ENCODE assay signal across 8 cellular contexts in the genomic region with DNA sequence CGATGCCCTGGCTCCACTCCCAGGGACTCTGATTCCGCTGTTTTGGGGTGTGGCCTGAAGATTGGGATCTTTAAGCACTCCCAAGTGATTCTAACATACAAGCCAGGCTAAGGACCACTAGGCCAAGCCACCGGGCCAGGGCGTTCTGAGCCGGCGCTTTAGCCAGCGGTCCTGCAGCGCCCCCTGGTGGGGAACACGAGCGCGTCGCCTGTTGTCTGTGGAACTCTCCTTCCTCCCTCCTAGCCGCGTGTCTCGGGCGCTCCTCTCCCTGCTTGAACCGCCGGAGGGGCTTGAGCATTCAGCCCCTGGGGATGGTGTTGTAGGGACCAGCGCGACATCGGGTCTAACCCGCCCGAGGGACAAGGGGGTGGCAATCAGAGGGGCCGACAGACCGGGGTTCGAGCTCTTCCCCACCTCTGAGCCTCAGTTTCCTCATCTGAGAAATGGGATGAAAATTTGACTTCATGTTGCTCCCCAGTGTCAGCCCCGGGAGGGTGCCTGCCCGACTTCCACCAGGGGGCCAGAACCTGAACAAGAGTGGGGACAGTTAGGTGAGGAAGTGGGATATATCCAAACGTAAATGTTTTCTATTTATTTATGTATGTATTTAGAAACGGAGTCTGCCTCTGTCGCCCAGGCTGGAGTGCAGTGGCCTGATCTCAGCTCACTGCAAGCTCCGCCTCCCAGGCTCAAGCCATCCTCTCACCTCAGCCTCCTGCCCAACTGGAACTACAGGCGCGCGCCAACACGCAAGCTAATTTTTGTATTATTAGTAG. TPM values are rescaled to one million over a fixed set of nuclear protein-coding genes. Genes with fewer than 3 reads are reported as not detected.
DNase-seq lines count a peak whose midpoint lies in the region; ATAC-seq and TF ChIP-seq lines count a peak whose summit lies in the region.

No MANE protein-coding gene starts in this region.

- no peaks in the 10 kb centered on the region for H4K20me1 ChIP-seq in PC-3 (ENCODE audit: low read length)

- H3K4me3 Mint-ChIP-seq in CD4-positive, alpha-beta memory T cell = no peak overlapping the region
- H3K4me3 Mint-ChIP-seq in activated T-cell treated with anti-CD3 and anti-CD28 coated beads, Interleukin-2, amount 50 U/mL, for 72 hours = no peak overlapping the region

- H3K27me3 Mint-ChIP-seq in CD4-positive, alpha-beta memory T cell = peaks cover 14 to 20% of the 10 kb centered on the region in 2 donors
- peaks cover 26% of the 10 kb centered on the region for H3K27me3 Mint-ChIP-seq in activated T-cell treated with anti-CD3 and anti-CD28 coated beads, Interleukin-2, amount 50 U/mL, for 72 hours (ENCODE audit: low read depth)

- ATAC-seq in PC-3 (peak; percentile 85), HG03354 (IDR thresholded peaks at IDR 0.05; ENCODE audit: poor library complexity, severe bottlenecking, unreplicated experiment) (no peak)
- ATAC-seq in activated T-cell treated with anti-CD3 and anti-CD28 coated beads, Interleukin-2, amount 50 U/mL, for 72 hours (replicated peaks in 1 of 2) = peak; percentile 70 to 86

- DNase-seq in CD4-positive, alpha-beta memory T cell = peak in 4 of 5 donors; percentile 64 to 72 (median 68)
- DNase-seq in HT-29 (ENCODE audit: low spot score) = peak; percentile 83
- peak; percentile 68 for DNase-seq in PC-3
- DNase-seq in activated T-cell treated with anti-CD3 and anti-CD28 coated beads, Interleukin-2, amount 50 U/mL, for 72 hours = peak; percentile 79 to 84
- DNase-seq in fibroblast of pulmonary artery (ENCODE audit: low read depth) = peak; percentile 77

- no peaks in the 10 kb centered on the region for H3K36me3 ChIP-seq in CD4-positive, alpha-beta memory T cell (ENCODE audit: insufficient read depth, low read length)
- no peaks in the 10 kb centered on the region for H3K36me3 ChIP-seq in PC-3 (ENCODE audit: low read depth, low read length)
- no peaks in the 10 kb centered on the region for H3K36me3 ChIP-seq in neutrophil
- no peaks in the 10 kb centered on the region for H3K36me3 ChIP-seq in subcutaneous abdominal adipose tissue (ENCODE audit: control insufficient read depth in 5 of 5, insufficient read depth in 5 of 5, low read length in 5 of 5)

- intact Hi-C loops in CD4-positive, alpha-beta memory T cell (cut with micrococcal nuclease) = loop anchor here (1.0 kb wide), 3 partner anchors 111 to 233 kb away; no protein-coding TSS in a partner anchor
- intact Hi-C loops in PC-3 (cut with micrococcal nuclease) = loop anchor here (2.0 to 10.0 kb wide), 2 partner anchors 109 to 233 kb away; no protein-coding TSS in a partner anchor

- H3K4me1 ChIP-seq in CD4-positive, alpha-beta memory T cell (ENCODE audit: insufficient read depth, low read length) = peaks cover 10% of the 10 kb centered on the region
- H3K4me1 ChIP-seq in PC-3 (ENCODE audit: insufficient read depth, low read length) (no peaks in the 10 kb centered on the region), neutrophil (ENCODE audit: control insufficient read depth in 1 of 2, insufficient read depth in 1 of 2, low read depth in 1 of 2, low read length in 1 of 2) (no peaks in the 10 kb centered on the region), subcutaneous abdominal adipose tissue (ENCODE audit: control insufficient read depth in 5 of 5, insufficient read depth in 5 of 5, low read length in 5 of 5) (peaks cover 0 to 16% (median 14%) of the 10 kb centered on the region in 5 donors)

- POLR2A ChIA-PET in CD4-positive, alpha-beta memory T cell (lab: Charles Lee; ENCODE audit: partially characterized antibody) = no interaction called here
- POLR2A ChIA-PET in PC-3 (lab: Charles Lee; ENCODE audit: unreplicated experiment) = no interaction called here

- no peak overlapping the region for H3K4me3 ChIP-seq in CD4-positive, alpha-beta memory T cell (ENCODE audit: low read length in 2 of 2)
- H3K4me3 ChIP-seq in PC-3 (ENCODE audit: low read length) (no peak overlapping the region), fibroblast of pulmonary artery (replicated peaks; ENCODE audit: low read depth, low read length) (no peak overlapping the region), neutrophil (ENCODE audit: low read depth in 1 of 2, low read length in 1 of 2) (no peak overlapping the region), subcutaneous abdominal adipose tissue (ENCODE audit: low read depth in 1 of 5, low read length in 5 of 5) (no peak overlapping the region)

- no peaks in the 10 kb centered on the region for H3K79me2 ChIP-seq in PC-3 (ENCODE audit: low read length)

- TF ChIP-seq CTCF in PC-3 (conservative IDR thresholded peaks at IDR 0.05; ENCODE audit: low read depth, low read length) (peak; percentile 83), fibroblast of pulmonary artery (IDR thresholded peaks at IDR 0.05; ENCODE audit: low read length, missing control alignments) (peak; percentile 74), neutrophil (IDR thresholded peaks at IDR 0.05) (peak; percentile 64)

- H3K4me1 Mint-ChIP-seq in CD4-positive, alpha-beta memory T cell = peaks cover 7 to 19% (median 10%) of the 10 kb centered on the region in 4 donors
- peaks cover 23% of the 10 kb centered on the region for H3K4me1 Mint-ChIP-seq in activated T-cell treated with anti-CD3 and anti-CD28 coated beads, Interleukin-2, amount 50 U/mL, for 72 hours (ENCODE audit: low read depth)

- H3K9ac ChIP-seq in PC-3 (ENCODE audit: low read length) = no peak overlapping the region
- H3K9ac ChIP-seq in subcutaneous abdominal adipose tissue (ENCODE audit: low read length in 5 of 5) = no peak overlapping the region

- H3K9me2 ChIP-seq in PC-3 (replicated peaks; ENCODE audit: low read length) = no peaks in the 10 kb centered on the region

- peaks cover 0 to 7% (median 3%) of the 10 kb centered on the region in 8 donors for H3K9me3 Mint-ChIP-seq in CD4-positive, alpha-beta memory T cell
- peaks cover 4 to 9% of the 10 kb centered on the region in 2 donors for H3K9me3 Mint-ChIP-seq in activated T-cell treated with anti-CD3 and anti-CD28 coated beads, Interleukin-2, amount 50 U/mL, for 72 hours

- H3K4me2 ChIP-seq in PC-3 (ENCODE audit: low read length) = peak overlapping the region; percentile 48; the same call in 1 of the 2 replicates

- H3K9me3 ChIP-seq in CD4-positive, alpha-beta memory T cell (ENCODE audit: control insufficient read depth in 1 of 2, low read length in 2 of 2) = no peaks in the 10 kb centered on the region
- no peaks in the 10 kb centered on the region for H3K9me3 ChIP-seq in PC-3 (ENCODE audit: low read length)
- H3K9me3 ChIP-seq in neutrophil = no peaks in the 10 kb centered on the region
- H3K9me3 ChIP-seq in subcutaneous abdominal adipose tissue (ENCODE audit: control insufficient read depth in 5 of 5, low read length in 5 of 5) = peaks cover 0 to 9% (median 8%) of the 10 kb centered on the region in 5 donors

- no peak overlapping the region for H3K27ac Mint-ChIP-seq in CD4-positive, alpha-beta memory T cell
- no peak overlapping the region for H3K27ac Mint-ChIP-seq in activated T-cell treated with anti-CD3 and anti-CD28 coated beads, Interleukin-2, amount 50 U/mL, for 72 hours

- BruUV-seq in PC-3 (replicated peaks; lab: Mats Ljungman, UMichigan) = no TSS peak

- H3K27ac ChIP-seq in CD4-positive, alpha-beta memory T cell (ENCODE audit: low read depth, low read length) = no peak overlapping the region
- H3K27ac ChIP-seq in PC-3 (ENCODE audit: low read length) (no peak overlapping the region), neutrophil (no peak overlapping the region), subcutaneous abdominal adipose tissue (ENCODE audit: low read depth, low read length) (peak overlapping the region; percentile 82)

- no peaks in the 10 kb centered on the region for H3F3A ChIP-seq in PC-3 (ENCODE audit: low read length, unreplicated experiment)

- CTCF ChIA-PET in CD4-positive, alpha-beta memory T cell (lab: Charles Lee; ENCODE audit: partially characterized antibody) = interaction anchor here (0.7 to 7.5 kb wide), 9 partner anchors 10 to 149 kb away, joined by 3 to 77 read pairs (median 5); no protein-coding TSS in a partner anchor
- CTCF ChIA-PET in PC-3 (lab: Charles Lee) = no interaction called here

- H2AFZ ChIP-seq in PC-3 (ENCODE audit: low read length) = 0 out of 2 replicates have a peak overlapping the region, but pooled peaks have one; percentile 57

- peaks cover 3% of the 10 kb centered on the region for H3K27me3 ChIP-seq in CD4-positive, alpha-beta memory T cell (ENCODE audit: insufficient read depth, low read length)
- H3K27me3 ChIP-seq in PC-3 (ENCODE audit: low read length) (no peaks in the 10 kb centered on the region), neutrophil (peaks cover 41% of the 10 kb centered on the region), subcutaneous abdominal adipose tissue (ENCODE audit: control insufficient read depth in 5 of 5, insufficient read depth in 4 of 5, low read length in 5 of 5) (peaks cover 0 to 3% (median 0%) of the 10 kb centered on the region in 5 donors)

- H3K36me3 Mint-ChIP-seq in CD4-positive, alpha-beta memory T cell = no peaks in the 10 kb centered on the region
- peaks cover 3 to 8% of the 10 kb centered on the region in 2 donors for H3K36me3 Mint-ChIP-seq in activated T-cell treated with anti-CD3 and anti-CD28 coated beads, Interleukin-2, amount 50 U/mL, for 72 hours (ENCODE audit: insufficient read depth in 2 of 2)

RNA-seq across cellular contexts. Expression of a gene that starts 18.0 kb away (rescaled TPM):
- 1 to 10 TPM; 1.2 TPM for total RNA-seq in CD4-positive, alpha-beta memory T cell
- polyA plus RNA-seq in CD4-positive, alpha-beta memory T cell = under 1 TPM; 0.24 to 0.34 TPM
- total RNA-seq in HT-29 (2014; rRNA removed; shearing (Covaris generic)) = not detected in 2 replicates
- total RNA-seq in PC-3 (2014; rRNA removed) = not detected in 2 replicates
- total RNA-seq in activated T-cell treated with anti-CD3 and anti-CD28 coated beads, Interleukin-2, amount 50 U/mL, for 72 hours = under 1 TPM; 0.05 to 0.12 TPM

RNA-seq across cellular contexts. Expression of a gene that starts 42.3 kb away (rescaled TPM):
- under 1 TPM in 1 of 2 experiments, not detected in 1; 0.26 TPM for total RNA-seq in CD4-positive, alpha-beta memory T cell
- under 1 TPM in 1 of 2 donors, not detected in 1; 0.13 TPM for polyA plus RNA-seq in CD4-positive, alpha-beta memory T cell
- total RNA-seq in HT-29 (2014; rRNA removed; shearing (Covaris generic)) = not detected in 2 replicates
- total RNA-seq in PC-3 (2014; rRNA removed) = not detected in 2 replicates
- 1 to 10 TPM in 1 of 2 donors, not detected in 1; 1.9 TPM for total RNA-seq in activated T-cell treated with anti-CD3 and anti-CD28 coated beads, Interleukin-2, amount 50 U/mL, for 72 hours
